ENCODE assay signal across 29 cellular contexts in genomic region chr2:16971722-16972234, GRCh38.
"Had no signal": no experiment of that assay in that cellular context is flagged by ENCODE, and none has a peak within 500 bp of the region (broad histone marks: within the 10 kb centered on the region; RNA-seq: fewer than 3 reads in every experiment).

No MANE protein-coding gene starts in this region.

- H3K36me3 ChIP-seq: ascending aorta, pancreas, prostate gland, sigmoid colon, stomach, thyroid gland, upper lobe of left lung, vagina, WERI-Rb-1 had no signal

- H3K4me3 ChIP-seq: ascending aorta, pancreas, prostate gland, sigmoid colon, stomach, thyroid gland, upper lobe of left lung, vagina had no signal

- FAIRE-seq: kidney, pancreas, small intestine had no signal

- H3K27ac ChIP-seq: ascending aorta, pancreas, prostate gland, sigmoid colon, stomach, thyroid gland, upper lobe of left lung, vagina, WERI-Rb-1 had no signal

- ATAC-seq: activated CD4-positive, CD25-positive, alpha-beta regulatory T cell treated with anti-CD3 and anti-CD28 coated beads, Interleukin-2, amount 50 U/mL, for 24 hours; esophagus mucosa; naive thymus-derived CD8-positive, alpha-beta T cell; pancreas had no signal

- H3K9me3 ChIP-seq: ascending aorta, pancreas, prostate gland, sigmoid colon, stomach, thyroid gland, upper lobe of left lung, vagina had no signal

- DNase-seq: activated CD4-positive, alpha-beta T cell treated with anti-CD3 and anti-CD28 coated beads for 48 hours; activated CD4-positive, alpha-beta T cell treated with anti-CD3 and anti-CD28 coated beads, Interleukin-2, amount 50 U/mL, for 48 hours; activated CD8-positive, alpha-beta memory T cell treated with anti-CD3 and anti-CD28 coated beads, Interleukin-2, amount 50 U/mL, for 4 hours; activated gamma-delta T cell; activated naive CD4-positive, alpha-beta T cell treated with anti-CD3 and anti-CD28 coated beads, Interleukin-2, amount 10 ng/mL, durations not matched to agents 7 days and 5 days; activated naive CD8-positive, alpha-beta T cell treated with anti-CD3 and anti-CD28 coated beads, Interleukin-2, amount 10 ng/mL, durations not matched to agents 7 days and 5 days; activated T-cell treated with anti-CD3 and anti-CD28 coated beads, Interleukin-2, amount 50 U/mL, for 24 hours; endodermal cell; hypothalamus; immature natural killer cell; kidney; naive thymus-derived CD8-positive, alpha-beta T cell; nucleus accumbens; pancreas; retina; sigmoid colon; small intestine; stimulated activated CD4-positive, alpha-beta T cell treated with anti-CD3 and anti-CD28 coated beads, Interleukin-4, amount 100 ng/mL, for 24 hours; stimulated activated naive B cell treated with anti-CD40 and anti-IgM and Interleukin-4, amounts not matched to agents 10 μg/mL and 1 μg/mL and 100 μg/mL, for 72 hours; stomach; T-helper 9 cell; thyroid gland; upper lobe of left lung; WERI-Rb-1 had no signal

- H3K4me1 ChIP-seq: ascending aorta, pancreas, prostate gland, sigmoid colon, stomach, thyroid gland, upper lobe of left lung, vagina had no signal

- H3K27me3 ChIP-seq: ascending aorta, pancreas, sigmoid colon, stomach, thyroid gland, upper lobe of left lung, vagina had no signal
